In genomic region chr11:5689551-5689983, GRCh38 we compare ENCODE assay signal across 8 cellular contexts. TPM values are rescaled to one million over a fixed set of nuclear protein-coding genes. Genes with fewer than 3 reads are reported as not detected.
DNase-seq lines count a peak whose midpoint lies in the region; ATAC-seq and TF ChIP-seq lines count a peak whose summit lies in the region.

TRIM22 (plus strand) TSS chr11:5689790; CDS start chr11:5696233, 6,443 bp downstream.

- H3K36me3 ChIP-seq in PC-9 (ENCODE audit: low read depth) (no peaks in the 10 kb centered on the region), uterus (no peaks in the 10 kb centered on the region)

- peaks cover 4% of the 10 kb centered on the region; the same call in 1 of the 2 replicates for H3K4me1 ChIP-seq in PC-9 (replicated peaks; ENCODE audit: insufficient read depth)
- H3K4me1 ChIP-seq in uterus: no peaks in the 10 kb centered on the region

- no peaks in the 10 kb centered on the region for H3K27me3 Mint-ChIP-seq in activated naive CD4-positive, alpha-beta T cell treated with anti-CD3 and anti-CD28 coated beads for 36 hours (ENCODE audit: low read depth)
- H3K27me3 Mint-ChIP-seq in osteocyte (ENCODE audit: unreplicated experiment): no peaks in the 10 kb centered on the region

- peak; percentile 14 to 19 for TF ChIP-seq POLR2A in uterus (IDR thresholded peaks at IDR 0.05)

- H3K27me3 ChIP-seq in PC-9 (ENCODE audit: insufficient read depth, low read depth) (no peaks in the 10 kb centered on the region), uterus (no peaks in the 10 kb centered on the region)

- no peaks in the 10 kb centered on the region for H3K9me3 Mint-ChIP-seq in activated naive CD4-positive, alpha-beta T cell treated with anti-CD3 and anti-CD28 coated beads for 36 hours
- H3K9me3 Mint-ChIP-seq in osteocyte (ENCODE audit: unreplicated experiment): no peaks in the 10 kb centered on the region

- H3K9me2 ChIP-seq in PC-9 (ENCODE audit: insufficient read depth): no peaks in the 10 kb centered on the region

- peak within 1 kb of the TSS; percentile 92 for H3K4me3 Mint-ChIP-seq in activated naive CD4-positive, alpha-beta T cell treated with anti-CD3 and anti-CD28 coated beads for 36 hours
- peak within 1 kb of the TSS; percentile 84 for H3K4me3 Mint-ChIP-seq in osteocyte (ENCODE audit: unreplicated experiment)

- peaks cover 48% of the 10 kb centered on the region for H3K4me1 Mint-ChIP-seq in activated naive CD4-positive, alpha-beta T cell treated with anti-CD3 and anti-CD28 coated beads for 36 hours (ENCODE audit: low read depth)
- peaks cover 51% of the 10 kb centered on the region for H3K4me1 Mint-ChIP-seq in osteocyte (ENCODE audit: unreplicated experiment)

- no peak for TF ChIP-seq CTCF in PC-9 (conservative IDR thresholded peaks at IDR 0.05)
- no peak for TF ChIP-seq CTCF in osteocyte (IDR thresholded peaks at IDR 0.05)
- no peak for TF ChIP-seq CTCF in uterus (IDR thresholded peaks at IDR 0.05)

- no peaks in the 10 kb centered on the region for H3K79me2 ChIP-seq in PC-9 (ENCODE audit: low read depth)

- H3F3A ChIP-seq in PC-9 (ENCODE audit: insufficient read depth, low read depth): peaks cover 9% of the 10 kb centered on the region; the same call in 1 of the 2 replicates

- peaks cover 36% of the 10 kb centered on the region for H3K36me3 Mint-ChIP-seq in activated naive CD4-positive, alpha-beta T cell treated with anti-CD3 and anti-CD28 coated beads for 36 hours (ENCODE audit: low read depth)
- H3K36me3 Mint-ChIP-seq in osteocyte (ENCODE audit: unreplicated experiment): peaks cover 19% of the 10 kb centered on the region

- intact Hi-C loops in PC-9 (cut with micrococcal nuclease; ENCODE audit: unreplicated experiment): no loop called here
- intact Hi-C loops in activated naive CD4-positive, alpha-beta T cell treated with anti-CD3 and anti-CD28 coated beads for 36 hours (cut with micrococcal nuclease): loop anchor here (1.0 to 5.0 kb wide), 9 partner anchors 64 to 1847 kb away; partner anchors contain the start of genes APBB1, ARFIP2, MRPL17 and RHOG
- intact Hi-C loops in uterus (cut with DNase I; ENCODE audit: low total_unique reads): no loop called here

- CTCF ChIA-PET in PC-9 (lab: Charles Lee): no interaction called here
- CTCF ChIA-PET in activated naive CD4-positive, alpha-beta T cell treated with anti-CD3 and anti-CD28 coated beads for 36 hours (lab: Charles Lee): interaction anchor here (0.8 to 1.2 kb wide), 2 partner anchors 120 to 213 kb away, joined by 3 read pairs; no protein-coding TSS in a partner anchor

- H3K9me3 ChIP-seq in PC-9 (ENCODE audit: insufficient read depth, low read depth): no peaks in the 10 kb centered on the region
- H3K9me3 ChIP-seq in uterus: no peaks in the 10 kb centered on the region

- DNase-seq in PC-9 (peak in 1 of 2 experiments; percentile 52), germinal center (ENCODE audit: low spot score) (peak; percentile 77), osteocyte (ENCODE audit: extremely low spot score, unreplicated experiment) (no peak), uterus (peak; percentile 37 to 44), islet precursor cell (no peak)
- DNase-seq in activated naive CD4-positive, alpha-beta T cell treated with anti-CD3 and anti-CD28 coated beads for 36 hours: peak; percentile 79

- H3K4me3 ChIP-seq in PC-9 (no peak within 1 kb of the TSS), uterus (peak within 1 kb of the TSS; percentile 41 to 47)

- peak within 1 kb of the TSS; percentile 98 for H3K27ac Mint-ChIP-seq in activated naive CD4-positive, alpha-beta T cell treated with anti-CD3 and anti-CD28 coated beads for 36 hours
- H3K27ac Mint-ChIP-seq in osteocyte (ENCODE audit: unreplicated experiment): peak within 1 kb of the TSS; percentile 98

- POLR2A ChIA-PET in PC-9 (lab: Charles Lee; ENCODE audit: unreplicated experiment): no interaction called here

- H3K27ac ChIP-seq in PC-9 (no peak within 1 kb of the TSS), uterus (peak within 1 kb of the TSS; percentile 86 to 98)

- BruUV-seq in PC-9 (replicated peaks; lab: Mats Ljungman, UMichigan): no TSS peak

- H3K4me2 ChIP-seq in PC-9: peak within 1 kb of the TSS; percentile 13; the same call in 1 of the 2 replicates

- no peaks in the 10 kb centered on the region for H4K20me1 ChIP-seq in PC-9 (ENCODE audit: insufficient read depth)

- H2AFZ ChIP-seq in PC-9: peak within 1 kb of the TSS; percentile 59; the same call in 1 of the 2 replicates

- ATAC-seq in GM18499 (IDR thresholded peaks at IDR 0.05; ENCODE audit: insufficient read depth, unreplicated experiment) (peak; percentile 78), HG02763 (IDR thresholded peaks at IDR 0.05; ENCODE audit: unreplicated experiment) (peak; percentile 70)

RNA-seq across cellular contexts. Expression of gene TRIM22, which starts in this region (rescaled TPM):
- 0.81 and 1.9 TPM in 2 replicates for total RNA-seq in PC-9 (2021)
- 100 to 1,000 TPM; 280 to 292 TPM for total RNA-seq in activated naive CD4-positive, alpha-beta T cell treated with anti-CD3 and anti-CD28 coated beads for 36 hours
- total RNA-seq in osteocyte: 136 and 138 TPM in 2 replicates
- total RNA-seq in uterus: 10 to 100 TPM; 10.9 to 64.8 (median 25.4) TPM

Comparison
In these comparisons a context has a peak if more than half of its experiments do, and no peak if none do; other contexts are left out.
1. DNase-seq: peak in activated naive CD4-positive, alpha-beta T cell treated with anti-CD3 and anti-CD28 coated beads for 36 hours (single experiment), germinal center (single experiment) and uterus (2 of 2); none in osteocyte (single experiment) and islet precursor cell (single experiment).